24 cellular contexts compared by ENCODE assay signal in the genomic region with DNA sequence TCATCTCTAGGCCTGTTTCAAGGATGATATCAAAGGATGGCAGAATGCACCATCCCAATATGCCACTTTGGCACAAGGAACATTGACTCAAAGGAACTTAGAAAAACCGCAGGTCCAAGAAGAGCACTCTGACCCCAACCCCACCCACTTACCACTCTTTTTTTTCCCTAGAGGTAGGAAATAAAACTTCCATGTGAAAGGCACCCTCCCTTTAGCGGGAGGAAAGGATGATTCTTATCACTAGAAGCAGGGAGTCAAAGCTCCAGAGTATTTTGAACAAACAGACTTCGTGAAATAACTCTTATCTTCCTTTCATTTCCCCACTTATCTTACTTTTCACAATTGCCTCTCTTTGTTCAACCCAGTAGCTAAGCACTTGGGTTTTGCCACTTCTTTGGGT. TPM values are rescaled to one million over a fixed set of nuclear protein-coding genes. Genes with fewer than 3 reads are reported as not detected.
DNase-seq lines count a peak whose midpoint lies in the region; ATAC-seq, FAIRE-seq and TF ChIP-seq lines count a peak whose summit lies in the region.
"Had no signal": no experiment of that assay in that cellular context is flagged by ENCODE, and none has a peak within 500 bp of the region (broad histone marks: within the 10 kb centered on the region; RNA-seq: fewer than 3 reads in every experiment).

No MANE protein-coding gene starts in this region.

- FAIRE-seq in D721Med (lab: Jason Lieb, UNC) = no peak
- FAIRE-seq: GM12891 had no signal

- DNase-seq in M059J (ENCODE audit: low read depth) = peak; percentile 31
- DNase-seq in amniotic epithelial cell (ENCODE audit: low read depth) = peak; percentile 29
- no peak for DNase-seq in left colon
- DNase-seq in T-helper 9 cell = no peak
- no peak for DNase-seq in D721Med (ENCODE audit: insufficient read length, low spot score)
- no peak for DNase-seq in inferior parietal cortex (ENCODE audit: extremely low spot score)
- DNase-seq: Caco-2; CD8-positive, alpha-beta T cell; DMS 273 treated with DMSO at 0.1 percent for 48 hours; DMS79; EL; GF-D8; NCI-H1092 treated with DMSO at 0.1 percent for 48 hours; NCI-H1436 treated with DMSO at 0.1 percent for 48 hours; NCI-H187 treated with DMSO at 0.1 percent for 48 hours; NCI-H446 treated with DMSO at 0.1 percent for 48 hours; NCI-H526; NCI-H82; NK-92 treated with Interleukin-12 subunit alpha and Interleukin-12 subunit beta, amount 100 ng/mL, for 24 hours; Right ventricle myocardium superior; RPMI8226 had no signal

- TF ChIP-seq CTCF in D721Med (IDR thresholded peaks at IDR 0.05; ENCODE audit: insufficient read depth, missing control alignments) = no peak

- intact Hi-C loops in left colon (cut with DNase I, micrococcal nuclease) = no loop called here

- ATAC-seq in left colon (peak; percentile 26), HG02678 (IDR thresholded peaks at IDR 0.05; ENCODE audit: unreplicated experiment) (no peak)
- ATAC-seq: CD8-positive, alpha-beta T cell; HCT116 had no signal

RNA-seq across cellular contexts. Expression of gene PSMG1, which starts 22.2 kb away (rescaled TPM):
- 159 and 176 TPM in 2 replicates for total RNA-seq in M059J (2014; rRNA removed; shearing (Covaris generic))
- total RNA-seq in left colon = 10 to 100 TPM; 31.8 to 40.6 TPM

Comparison
In these comparisons a context has a peak if more than half of its experiments do, and no peak if none do; other contexts are left out.
1. DNase-seq: peak in M059J (single experiment) and amniotic epithelial cell (single experiment); none in left colon (0 of 2), T-helper 9 cell (single experiment), D721Med (single experiment) and inferior parietal cortex (single experiment).